Comparison of ENCODE assay signal across 18 cellular contexts in the genomic region with DNA sequence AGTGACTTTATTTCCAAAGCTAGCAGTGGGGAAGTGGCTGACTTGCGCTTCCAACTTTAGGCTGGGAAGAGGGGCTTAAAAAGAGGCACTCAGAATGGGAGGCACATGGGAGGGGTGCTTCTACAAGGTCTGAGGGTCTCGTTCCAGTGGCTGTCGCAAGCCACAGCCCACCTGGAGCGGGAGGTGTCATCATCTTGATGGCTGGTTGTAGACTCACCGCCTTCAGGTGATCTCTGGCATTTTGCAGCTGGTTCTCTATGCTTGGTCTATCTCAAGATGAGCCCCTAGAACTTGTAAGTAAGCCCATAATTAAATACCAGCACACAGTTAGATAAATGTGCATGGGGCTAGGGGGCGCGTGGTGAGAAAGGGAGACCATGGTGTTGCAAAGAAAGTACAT. TPM values are rescaled to one million over a fixed set of nuclear protein-coding genes. Genes with fewer than 3 reads are reported as not detected.
"Had no signal": no experiment of that assay in that cellular context is flagged by ENCODE, and none has a peak within 500 bp of the region (broad histone marks: within the 10 kb centered on the region; RNA-seq: fewer than 3 reads in every experiment).

No MANE protein-coding gene starts in this region.

- H3K27me3 ChIP-seq: dorsolateral prefrontal cortex, neutrophil, sigmoid colon, suprapubic skin, thyroid gland had no signal

- H3K4me3 Mint-ChIP-seq: naive thymus-derived CD4-positive, alpha-beta T cell; nephron progenitor cell had no signal

- H3K27ac Mint-ChIP-seq: naive thymus-derived CD4-positive, alpha-beta T cell; nephron progenitor cell had no signal

- DNase-seq: cortex of kidney; dorsolateral prefrontal cortex; effector CD8-positive, alpha-beta T cell; foreskin melanocyte; hippocampal formation; kidney glomerular epithelial cell; mesendoderm; naive thymus-derived CD4-positive, alpha-beta T cell; nephron progenitor cell; posterior cingulate gyrus; sigmoid colon; stimulated activated CD4-positive, alpha-beta T cell treated with anti-CD3 and anti-CD28 coated beads, Interleukin-12 subunit alpha, Interleukin-12 subunit beta, amount 100 ng/mL, for 4 hours; stimulated activated naive CD8-positive, alpha-beta T cell treated with anti-CD3 and anti-CD28 coated beads, Interleukin-15, Interleukin-2, amounts not matched to agents 100 U/mL and 50 U/mL, for 24 hours; thyroid gland had no signal

- H3K4me1 ChIP-seq: sigmoid colon, suprapubic skin, thyroid gland had no signal

- H3K4me3 ChIP-seq: dorsolateral prefrontal cortex, sigmoid colon, skin epidermis, suprapubic skin, thyroid gland had no signal

- H3K9me3 ChIP-seq: neutrophil, sigmoid colon, suprapubic skin, thyroid gland had no signal

- H3K27ac ChIP-seq: dorsolateral prefrontal cortex, neutrophil, sigmoid colon, skin epidermis, suprapubic skin, thyroid gland had no signal

- H3K27me3 Mint-ChIP-seq: naive thymus-derived CD4-positive, alpha-beta T cell had no signal

- ATAC-seq: naive thymus-derived CD4-positive, alpha-beta T cell; stimulated activated naive CD8-positive, alpha-beta T cell treated with anti-CD3 and anti-CD28 coated beads, Interleukin-15, Interleukin-2, amounts not matched to agents 100 U/mL and 50 U/mL, for 24 hours had no signal

- H3K36me3 ChIP-seq: neutrophil, sigmoid colon, suprapubic skin, thyroid gland had no signal

RNA-seq across cellular contexts. Expression of gene TEX29, which starts 9.2 kb away (rescaled TPM):
- total RNA-seq: pulmonary artery endothelial cell, suprapubic skin, thyroid gland had no signal
